8 cellular contexts compared by ENCODE assay signal in genomic region chr15:67254238-67255175, GRCh38. TPM values are rescaled to one million over a fixed set of nuclear protein-coding genes. Genes with fewer than 3 reads are reported as not detected.
DNase-seq lines count a peak whose midpoint lies in the region; ATAC-seq and TF ChIP-seq lines count a peak whose summit lies in the region.

Gene AAGAB, minus strand, starts transcription at chr15:67254661. Its CDS starts 30 bp downstream, at chr15:67254631.
Gene IQCH, plus strand, starts transcription at chr15:67254786. Its CDS starts 111 bp downstream, at chr15:67254897.

- ATAC-seq in GM21717 (IDR thresholded peaks at IDR 0.05; ENCODE audit: unreplicated experiment) (peak; percentile 95), PC-3 (peak; percentile 91), esophagus mucosa (peak; percentile 99)
- ATAC-seq in activated T-cell treated with anti-CD3 and anti-CD28 coated beads, Interleukin-2, amount 50 U/mL, for 4 hours: peak; percentile 95

- peak within 1 kb of the TSS; percentile 99 for H3K4me3 Mint-ChIP-seq in activated T-cell treated with anti-CD3 and anti-CD28 coated beads, Interleukin-2, amount 50 U/mL, for 4 hours

- H3K36me3 Mint-ChIP-seq in activated T-cell treated with anti-CD3 and anti-CD28 coated beads, Interleukin-2, amount 50 U/mL, for 4 hours (ENCODE audit: insufficient read depth): peaks cover 3% of the 10 kb centered on the region

- peak within 1 kb of the TSS; percentile 98 for H2AFZ ChIP-seq in PC-3 (ENCODE audit: low read length)

- peaks cover 47% of the 10 kb centered on the region for H3K79me2 ChIP-seq in PC-3 (ENCODE audit: low read length)

- POLR2A ChIA-PET in PC-3 (lab: Charles Lee; ENCODE audit: unreplicated experiment): interaction anchor here (0.6 kb wide), 1 partner anchor 258 kb away, joined by 6 read pairs; no protein-coding TSS in a partner anchor

- CTCF ChIA-PET in PC-3 (lab: Charles Lee): interaction anchor here (0.5 to 0.6 kb wide), 2 partner anchors 44 to 584 kb away, joined by 3 to 4 read pairs; no protein-coding TSS in a partner anchor

- H3K9ac ChIP-seq in PC-3 (ENCODE audit: low read length): peak within 1 kb of the TSS; percentile 88
- H3K9ac ChIP-seq in mucosa of stomach (ENCODE audit: low read length): peak within 1 kb of the TSS; percentile 95

- H3K4me3 ChIP-seq in Jurkat, Clone E6-1 (ENCODE audit: low read length): peak within 1 kb of the TSS; percentile 94
- H3K4me3 ChIP-seq in PC-3 (ENCODE audit: low read length): peak within 1 kb of the TSS; percentile 78
- H3K4me3 ChIP-seq in mucosa of stomach (ENCODE audit: low read length): peak within 1 kb of the TSS; percentile 98

- H4K20me1 ChIP-seq in PC-3 (ENCODE audit: low read length): no peaks in the 10 kb centered on the region

- intact Hi-C loops in PC-3 (cut with micrococcal nuclease): loop anchor here (5.0 kb wide), 1 partner anchor 127 kb away; no protein-coding TSS in a partner anchor

- BruUV-seq in PC-3 (replicated peaks; lab: Mats Ljungman, UMichigan): no TSS peak

- peaks cover 39% of the 10 kb centered on the region for H3K4me1 Mint-ChIP-seq in activated T-cell treated with anti-CD3 and anti-CD28 coated beads, Interleukin-2, amount 50 U/mL, for 4 hours (ENCODE audit: low read depth)

- H3K27ac ChIP-seq in PC-3 (ENCODE audit: low read length): peak within 1 kb of the TSS; percentile 75

- H3K27me3 ChIP-seq in PC-3 (ENCODE audit: low read length): no peaks in the 10 kb centered on the region
- no peaks in the 10 kb centered on the region for H3K27me3 ChIP-seq in mucosa of stomach (ENCODE audit: control insufficient read depth, insufficient read depth, low read length)

- H3K36me3 ChIP-seq in PC-3 (ENCODE audit: low read depth, low read length) (no peaks in the 10 kb centered on the region), mucosa of stomach (ENCODE audit: control insufficient read depth, insufficient read depth, low read length) (peaks cover 4% of the 10 kb centered on the region)

- no peaks in the 10 kb centered on the region for H3K27me3 Mint-ChIP-seq in activated T-cell treated with anti-CD3 and anti-CD28 coated beads, Interleukin-2, amount 50 U/mL, for 4 hours (ENCODE audit: low read depth)

- no peaks in the 10 kb centered on the region for H3F3A ChIP-seq in PC-3 (ENCODE audit: low read length, unreplicated experiment)

- no peaks in the 10 kb centered on the region for H3K9me3 ChIP-seq in PC-3 (ENCODE audit: low read length)
- H3K9me3 ChIP-seq in mucosa of stomach (ENCODE audit: control insufficient read depth, low read length): no peaks in the 10 kb centered on the region

- no peak for TF ChIP-seq CTCF in PC-3 (conservative IDR thresholded peaks at IDR 0.05; ENCODE audit: low read depth, low read length)

- H3K9me3 Mint-ChIP-seq in activated T-cell treated with anti-CD3 and anti-CD28 coated beads, Interleukin-2, amount 50 U/mL, for 4 hours: no peaks in the 10 kb centered on the region

- peak within 1 kb of the TSS; percentile 97 for H3K4me2 ChIP-seq in PC-3 (ENCODE audit: low read length)

- DNase-seq in DMS53 (lab: John Stamatoyannopoulos, UW) (peak; percentile 96), PC-3 (peak; percentile 94)
- peak; percentile 90 for DNase-seq in Jurkat, Clone E6-1 (ENCODE audit: low read depth, low spot score)
- DNase-seq in activated T-cell treated with anti-CD3 and anti-CD28 coated beads, Interleukin-2, amount 50 U/mL, for 4 hours: peak; percentile 97
- DNase-seq in stimulated activated CD8-positive, alpha-beta memory T cell treated with anti-CD3 and anti-CD28 coated beads, Interleukin-4, amount 100 ng/mL, for 48 hours: peak; percentile 99

- peaks cover 12% of the 10 kb centered on the region; the same call in 1 of the 2 replicates for H3K4me1 ChIP-seq in PC-3 (ENCODE audit: insufficient read depth, low read length)
- peaks cover 9% of the 10 kb centered on the region for H3K4me1 ChIP-seq in mucosa of stomach (ENCODE audit: control insufficient read depth, insufficient read depth, low read length)

- no peaks in the 10 kb centered on the region for H3K9me2 ChIP-seq in PC-3 (replicated peaks; ENCODE audit: low read length)

RNA-seq across cellular contexts. Expression of gene AAGAB, which starts in this region (rescaled TPM):
- polyA plus RNA-seq in Jurkat, Clone E6-1 (2012; ENCODE audit: insufficient read depth, insufficient read length): 57.0 TPM
- 25.7 and 30.5 TPM in 2 replicates for total RNA-seq in PC-3 (2014; rRNA removed)
- total RNA-seq in activated T-cell treated with anti-CD3 and anti-CD28 coated beads, Interleukin-2, amount 50 U/mL, for 4 hours: 10 to 100 TPM; 46.7 to 50.2 (median 48.5) TPM
- total RNA-seq in esophagus mucosa: 34.7 TPM

RNA-seq across cellular contexts. Expression of gene IQCH, which starts in this region (rescaled TPM):
- polyA plus RNA-seq in Jurkat, Clone E6-1 (2012; ENCODE audit: insufficient read depth, insufficient read length): 4.5 TPM
- total RNA-seq in PC-3 (2014; rRNA removed) (2.1 and 8.2 TPM in 2 replicates), esophagus mucosa (1.4 TPM)
- total RNA-seq in activated T-cell treated with anti-CD3 and anti-CD28 coated beads, Interleukin-2, amount 50 U/mL, for 4 hours: under 1 TPM; 0.53 to 0.95 (median 0.53) TPM

Comparison
In these comparisons a context has a peak if more than half of its experiments do, and no peak if none do; other contexts are left out.
1. Peak in every context shown above with its lines: DNase-seq, ATAC-seq, H3K4me3 ChIP-seq and H3K27ac ChIP-seq.